ENCODE assay signal across 8 cellular contexts in genomic region chr12:119153477-119154434, GRCh38. TPM values are rescaled to one million over a fixed set of nuclear protein-coding genes. Genes with fewer than 3 reads are reported as not detected.
DNase-seq lines count a peak whose midpoint lies in the region; ATAC-seq and TF ChIP-seq lines count a peak whose summit lies in the region.

No MANE protein-coding gene starts in this region.

- no peak overlapping the region for H3K27ac ChIP-seq in RWPE2 (ENCODE audit: poor library complexity, severe bottlenecking)
- no peak overlapping the region for H3K27ac ChIP-seq in right atrium auricular region

- CTCF ChIA-PET in activated CD4-positive, alpha-beta memory T cell treated with anti-CD3 and anti-CD28 coated beads for 36 hours (lab: Charles Lee), result no interaction called here

- DNase-seq in EH (ENCODE audit: low read depth) (peak; percentile 32), RWPE2 (ENCODE audit: low spot score) (no peak), right atrium auricular region (ENCODE audit: low spot score) (peak; percentile 69), progenitor cell of endocrine pancreas (ENCODE audit: low spot score, unreplicated experiment) (peak; percentile 88), osteocyte (ENCODE audit: extremely low spot score, unreplicated experiment) (no peak), HCEC 1CT (no peak)
- DNase-seq in activated CD4-positive, alpha-beta memory T cell treated with anti-CD3 and anti-CD28 coated beads for 36 hours, result no peak

- POLR2A ChIA-PET in activated CD4-positive, alpha-beta memory T cell treated with anti-CD3 and anti-CD28 coated beads for 36 hours (lab: Charles Lee), result no interaction called here

- ATAC-seq in RWPE2 (ENCODE audit: low read depth) (peak; percentile 50; the same call in 2 of the 3 replicates), HG02973 (IDR thresholded peaks at IDR 0.05; ENCODE audit: unreplicated experiment) (no peak)

- H3K27me3 ChIP-seq in RWPE2 (ENCODE audit: insufficient read depth, poor library complexity, severe bottlenecking) (no peaks in the 10 kb centered on the region), right atrium auricular region (no peaks in the 10 kb centered on the region)

- intact Hi-C loops in activated CD4-positive, alpha-beta memory T cell treated with anti-CD3 and anti-CD28 coated beads for 36 hours (cut with micrococcal nuclease), result no loop called here

- H3K4me3 Mint-ChIP-seq in progenitor cell of endocrine pancreas (ENCODE audit: low read depth) (peak overlapping the region; percentile 86), osteocyte (ENCODE audit: unreplicated experiment) (no peak overlapping the region)
- H3K4me3 Mint-ChIP-seq in activated CD4-positive, alpha-beta memory T cell treated with anti-CD3 and anti-CD28 coated beads for 36 hours, result no peak overlapping the region

- H3K36me3 Mint-ChIP-seq in progenitor cell of endocrine pancreas (ENCODE audit: insufficient read depth) (peaks cover 3% of the 10 kb centered on the region), osteocyte (ENCODE audit: unreplicated experiment) (no peaks in the 10 kb centered on the region)
- H3K36me3 Mint-ChIP-seq in activated CD4-positive, alpha-beta memory T cell treated with anti-CD3 and anti-CD28 coated beads for 36 hours, result no peaks in the 10 kb centered on the region

- no peaks in the 10 kb centered on the region for H3K4me1 ChIP-seq in RWPE2 (ENCODE audit: insufficient read depth, poor library complexity, severe bottlenecking)
- peaks cover 0 to 19% of the 10 kb centered on the region in 2 donors for H3K4me1 ChIP-seq in right atrium auricular region

- H3K4me3 ChIP-seq in RWPE2 (ENCODE audit: severe bottlenecking), result no peak overlapping the region
- no peak overlapping the region for H3K4me3 ChIP-seq in right atrium auricular region

- H3K9me3 ChIP-seq in RWPE2 (ENCODE audit: severe bottlenecking) (no peaks in the 10 kb centered on the region), right atrium auricular region (peaks cover 0 to 16% of the 10 kb centered on the region in 2 donors)

- TF ChIP-seq CTCF in RWPE2 (IDR thresholded peaks at IDR 0.05; ENCODE audit: poor library complexity, severe bottlenecking), result no peak
- no peak for TF ChIP-seq CTCF in right atrium auricular region (IDR thresholded peaks at IDR 0.05)
- no peak for TF ChIP-seq CTCF in progenitor cell of endocrine pancreas (IDR thresholded peaks at IDR 0.05; ENCODE audit: unreplicated experiment)
- no peak for TF ChIP-seq CTCF in osteocyte (IDR thresholded peaks at IDR 0.05)

- peak overlapping the region; percentile 99 for H3K27ac Mint-ChIP-seq in progenitor cell of endocrine pancreas
- no peak overlapping the region for H3K27ac Mint-ChIP-seq in osteocyte (ENCODE audit: unreplicated experiment)
- H3K27ac Mint-ChIP-seq in activated CD4-positive, alpha-beta memory T cell treated with anti-CD3 and anti-CD28 coated beads for 36 hours, result no peak overlapping the region

- H3K9me3 Mint-ChIP-seq in progenitor cell of endocrine pancreas (ENCODE audit: low read depth) (peaks cover 3% of the 10 kb centered on the region), osteocyte (ENCODE audit: unreplicated experiment) (peaks cover 11% of the 10 kb centered on the region)
- peaks cover 10% of the 10 kb centered on the region for H3K9me3 Mint-ChIP-seq in activated CD4-positive, alpha-beta memory T cell treated with anti-CD3 and anti-CD28 coated beads for 36 hours

- H3K27me3 Mint-ChIP-seq in progenitor cell of endocrine pancreas (no peaks in the 10 kb centered on the region), osteocyte (ENCODE audit: unreplicated experiment) (peaks cover 4% of the 10 kb centered on the region)
- H3K27me3 Mint-ChIP-seq in activated CD4-positive, alpha-beta memory T cell treated with anti-CD3 and anti-CD28 coated beads for 36 hours, result peaks cover 9% of the 10 kb centered on the region

- H3K4me1 Mint-ChIP-seq in progenitor cell of endocrine pancreas (ENCODE audit: low read depth) (peaks cover 12% of the 10 kb centered on the region), osteocyte (ENCODE audit: unreplicated experiment) (no peaks in the 10 kb centered on the region)
- H3K4me1 Mint-ChIP-seq in activated CD4-positive, alpha-beta memory T cell treated with anti-CD3 and anti-CD28 coated beads for 36 hours (ENCODE audit: low read depth), result no peaks in the 10 kb centered on the region

- H3K36me3 ChIP-seq in RWPE2 (ENCODE audit: low read depth) (no peaks in the 10 kb centered on the region), right atrium auricular region (no peaks in the 10 kb centered on the region)

RNA-seq across cellular contexts. Expression of gene HSPB8, which starts 25.0 kb away (rescaled TPM):
- total RNA-seq in right atrium auricular region, result 100 to 1,000 TPM; 469 to 530 TPM
- total RNA-seq in progenitor cell of endocrine pancreas, result 37.9 and 38.7 TPM in 2 replicates
- 2.0 and 2.8 TPM in 2 replicates for total RNA-seq in osteocyte
- not detected for total RNA-seq in activated CD4-positive, alpha-beta memory T cell treated with anti-CD3 and anti-CD28 coated beads for 36 hours

Comparison
In these comparisons a context has a peak if more than half of its experiments do, and no peak if none do; other contexts are left out.
1. DNase-seq: peak in EH (single experiment), right atrium auricular region (single experiment) and progenitor cell of endocrine pancreas (single experiment); none in RWPE2 (single experiment), osteocyte (single experiment), HCEC 1CT (single experiment) and activated CD4-positive, alpha-beta memory T cell treated with anti-CD3 and anti-CD28 coated beads for 36 hours (single experiment).
2. RNA of gene HSPB8, which starts 25.0 kb away (total RNA-seq): 469 to 530 TPM in right atrium auricular region and 37.9 to 38.7 TPM in progenitor cell of endocrine pancreas; 2.0 to 2.8 TPM in osteocyte and not detected in activated CD4-positive, alpha-beta memory T cell treated with anti-CD3 and anti-CD28 coated beads for 36 hours; every median in the first group is over 10 times any median in the second.